ENCODE assay signal across 8 cellular contexts in the genomic region with DNA sequence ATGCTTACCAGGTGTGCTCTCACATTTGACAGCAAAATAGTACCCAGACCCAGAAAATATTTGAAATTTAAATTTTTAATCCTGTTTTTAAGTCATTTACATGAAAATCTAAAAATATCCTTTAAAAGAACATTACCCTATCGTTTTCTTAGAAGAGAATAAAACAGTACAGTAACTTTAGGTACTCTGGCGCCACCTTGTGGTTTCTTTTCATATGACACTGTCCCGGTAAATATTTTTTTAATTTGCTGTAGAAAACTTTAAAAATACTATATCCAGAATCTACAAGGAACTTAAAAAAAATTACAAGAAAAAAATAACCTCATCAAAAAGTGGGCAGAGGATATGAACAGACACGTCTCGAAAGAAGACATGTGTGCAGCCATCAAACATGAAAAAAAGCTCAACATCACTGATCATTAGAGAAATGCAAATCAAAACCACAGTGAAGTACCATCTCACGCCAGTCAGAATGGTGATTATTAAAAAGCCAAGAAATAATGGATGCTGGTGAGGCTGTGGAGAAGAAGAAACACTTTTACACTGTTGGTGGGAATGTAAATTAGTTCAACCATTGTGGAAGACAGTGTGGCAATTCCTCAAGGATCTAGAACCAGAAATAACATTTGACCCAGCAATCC.
DNase-seq lines count a peak whose midpoint lies in the region; ATAC-seq, FAIRE-seq and TF ChIP-seq lines count a peak whose summit lies in the region.

No MANE protein-coding gene starts in this region.

- no peak for FAIRE-seq in GM12891 (lab: Jason Lieb, UNC)

- TF ChIP-seq CTCF in HEK293 (tag by site-specific recombination; IDR thresholded peaks at IDR 0.05) = no peak
- TF ChIP-seq CTCF in suprapubic skin (IDR thresholded peaks at IDR 0.05) = peak; percentile 71 to 72

- CTCF ChIA-PET in HEK293 (lab: Yijun Ruan, JAX) = interaction anchor here (0.6 to 1.0 kb wide), 4 partner anchors 9 to 294 kb away, joined by 3 to 4 read pairs (median 3); no protein-coding TSS in a partner anchor
- CTCF ChIA-PET in naive thymus-derived CD4-positive, alpha-beta T cell (lab: Charles Lee) = no interaction called here

- H3K9me3 Mint-ChIP-seq in naive thymus-derived CD4-positive, alpha-beta T cell = no peaks in the 10 kb centered on the region

- intact Hi-C loops in naive thymus-derived CD4-positive, alpha-beta T cell (cut with micrococcal nuclease) = no loop called here

- H3K9me3 ChIP-seq in HEK293 (ENCODE audit: control insufficient read depth, insufficient read depth, low read depth, low read length) = no peaks in the 10 kb centered on the region
- H3K9me3 ChIP-seq in naive thymus-derived CD4-positive, alpha-beta T cell (ENCODE audit: control insufficient read depth in 2 of 3, low read length in 3 of 3) = no peaks in the 10 kb centered on the region
- H3K9me3 ChIP-seq in suprapubic skin = no peaks in the 10 kb centered on the region

- no peak overlapping the region for H3K27ac ChIP-seq in HEK293 (ENCODE audit: extremely low read depth, low read depth, low read length)
- H3K27ac ChIP-seq in naive thymus-derived CD4-positive, alpha-beta T cell (ENCODE audit: low read depth, low read length) = no peak overlapping the region
- H3K27ac ChIP-seq in suprapubic skin = no peak overlapping the region

- H3K27ac Mint-ChIP-seq in naive thymus-derived CD4-positive, alpha-beta T cell = no peak overlapping the region

- H3K4me1 ChIP-seq in HEK293 (ENCODE audit: control insufficient read depth, insufficient read depth, low read length) = no peaks in the 10 kb centered on the region
- H3K4me1 ChIP-seq in naive thymus-derived CD4-positive, alpha-beta T cell (ENCODE audit: control insufficient read depth in 2 of 2, insufficient read depth in 2 of 2, low read length in 2 of 2) = no peaks in the 10 kb centered on the region
- H3K4me1 ChIP-seq in suprapubic skin = no peaks in the 10 kb centered on the region

- DNase-seq in GM04504 (ENCODE audit: low read depth) (peak; percentile 5), NCI-H1417 treated with DMSO at 0.1 percent for 48 hours (lab: John Stamatoyannopoulos, UW) (peak; percentile 3), dedifferentiated amniotic fluid mesenchymal stem cell (ENCODE audit: extremely low spot score) (peak; percentile 70), suprapubic skin (ENCODE audit: low spot score in 2 of 2) (no peak), GM12891 (ENCODE audit: insufficient read length, low spot score) (no peak)
- peak; percentile 47 for DNase-seq in activated CD4-positive, CD25-positive, alpha-beta regulatory T cell treated with anti-CD3 and anti-CD28 coated beads, Interleukin-2, amount 50 U/mL, for 72 hours
- DNase-seq in naive thymus-derived CD4-positive, alpha-beta T cell = peak in 8 of 9 donors; percentile 7 to 55 (median 34)

- H3K4me1 Mint-ChIP-seq in naive thymus-derived CD4-positive, alpha-beta T cell = no peaks in the 10 kb centered on the region

- no peaks in the 10 kb centered on the region for H3K36me3 ChIP-seq in HEK293 (ENCODE audit: control insufficient read depth in 2 of 2, insufficient read depth in 1 of 2, low read length in 2 of 2)
- H3K36me3 ChIP-seq in naive thymus-derived CD4-positive, alpha-beta T cell (ENCODE audit: control insufficient read depth in 2 of 3, insufficient read depth in 3 of 3, low read length in 3 of 3) = no peaks in the 10 kb centered on the region
- H3K36me3 ChIP-seq in suprapubic skin = no peaks in the 10 kb centered on the region

- TF ChIP-seq EP300 in suprapubic skin (IDR thresholded peaks at IDR 0.05) = no peak

- POLR2A ChIA-PET in HEK293 (lab: Yijun Ruan, JAX) = no interaction called here
- POLR2A ChIA-PET in naive thymus-derived CD4-positive, alpha-beta T cell (lab: Charles Lee) = no interaction called here

- no peak overlapping the region for H3K4me3 Mint-ChIP-seq in naive thymus-derived CD4-positive, alpha-beta T cell

- H3K36me3 Mint-ChIP-seq in naive thymus-derived CD4-positive, alpha-beta T cell = no peaks in the 10 kb centered on the region

- H3K4me3 ChIP-seq in HEK293 (ENCODE audit: low read depth, low read length) = no peak overlapping the region
- H3K4me3 ChIP-seq in naive thymus-derived CD4-positive, alpha-beta T cell (ENCODE audit: low read length) = no peak overlapping the region
- H3K4me3 ChIP-seq in suprapubic skin = no peak overlapping the region

- TF ChIP-seq POLR2A in suprapubic skin (IDR thresholded peaks at IDR 0.05) (no peak), GM12891 (IDR thresholded peaks at IDR 0.05; ENCODE audit: low read depth, low read length) (no peak)

- 8% methylated on average over 6 of the region's 6 CpGs for WGBS in suprapubic skin

- H3K27me3 ChIP-seq in naive thymus-derived CD4-positive, alpha-beta T cell (ENCODE audit: control insufficient read depth in 2 of 2, insufficient read depth in 2 of 2, low read length in 2 of 2) = peaks cover 0 to 2% of the 10 kb centered on the region in 2 donors
- H3K27me3 ChIP-seq in suprapubic skin = no peaks in the 10 kb centered on the region

- peaks cover 7 to 43% (median 17%) of the 10 kb centered on the region in 5 donors for H3K27me3 Mint-ChIP-seq in naive thymus-derived CD4-positive, alpha-beta T cell

- peak; percentile 64 for ATAC-seq in naive thymus-derived CD4-positive, alpha-beta T cell

TF ChIP-seq in HEK293, 187 proteins besides CTCF, POLR2A, EP300 and RAD21:
- TF ChIP-seq KLF1 (tag by site-specific recombination; IDR thresholded peaks at IDR 0.05) (no peak), ZNF549 (tag by site-specific recombination; IDR thresholded peaks at IDR 0.05) (no peak), ZNF19 (tag by site-specific recombination; IDR thresholded peaks at IDR 0.05; ENCODE audit: low read depth) (no peak), ZNF335 (tag by site-specific recombination; conservative IDR thresholded peaks at IDR 0.05) (no peak), ZNF654 (tag by site-specific recombination; IDR thresholded peaks at IDR 0.05; ENCODE audit: low read depth) (peak; percentile 78)
- TF ChIP-seq, protein P1, sequence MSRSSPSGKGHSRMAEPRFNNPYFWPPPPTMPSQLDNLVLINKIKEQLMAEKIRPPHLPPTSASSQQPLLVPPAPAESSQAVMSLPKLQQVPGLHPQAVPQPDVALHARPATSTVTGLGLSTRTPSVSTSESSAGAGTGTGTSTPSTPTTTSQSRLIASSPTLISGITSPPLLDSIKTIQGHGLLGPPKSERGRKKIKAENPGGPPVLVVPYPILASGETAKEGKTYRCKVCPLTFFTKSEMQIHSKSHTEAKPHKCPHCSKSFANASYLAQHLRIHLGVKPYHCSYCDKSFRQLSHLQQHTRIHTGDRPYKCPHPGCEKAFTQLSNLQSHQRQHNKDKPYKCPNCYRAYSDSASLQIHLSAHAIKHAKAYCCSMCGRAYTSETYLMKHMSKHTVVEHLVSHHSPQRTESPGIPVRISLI (tag by site-specific recombination; IDR thresholded peaks at IDR 0.05) = no peak

TF ChIP-seq in GM12891, 5 proteins besides CTCF, POLR2A, EP300 and RAD21:
- TF ChIP-seq POU2F2 (IDR thresholded peaks at IDR 0.05; ENCODE audit: low read depth, low read length) (no peak), SPI1 (IDR thresholded peaks at IDR 0.05; ENCODE audit: low read depth, low read length) (no peak), PAX5 (IDR thresholded peaks at IDR 0.05; ENCODE audit: insufficient read depth, low read length, severe bottlenecking) (no peak), TAF1 (IDR thresholded peaks at IDR 0.05; ENCODE audit: low read depth, low read length) (no peak), POLR2AphosphoS5 (IDR thresholded peaks at IDR 0.05; ENCODE audit: low read depth, low read length) (no peak)

Comparison
In these comparisons a context has a peak if more than half of its experiments do, and no peak if none do; other contexts are left out.
1. DNase-seq: peak in GM04504 (single experiment), NCI-H1417 treated with DMSO at 0.1 percent for 48 hours (single experiment), activated CD4-positive, CD25-positive, alpha-beta regulatory T cell treated with anti-CD3 and anti-CD28 coated beads, Interleukin-2, amount 50 U/mL, for 72 hours (single experiment), dedifferentiated amniotic fluid mesenchymal stem cell (single experiment) and naive thymus-derived CD4-positive, alpha-beta T cell (8 of 9); none in suprapubic skin (0 of 2) and GM12891 (single experiment).